Comparison of ENCODE assay signal across 1 cellular context in genomic region chr5:103259705-103260355, GRCh38.
TF ChIP-seq lines count a peak whose summit lies in the region.

No MANE protein-coding gene starts in this region.

TF ChIP-seq in HEK293, 187 proteins besides CTCF, POLR2A, EP300 and RAD21 (continued from another document and continues in another):
- TF ChIP-seq, protein P1, sequence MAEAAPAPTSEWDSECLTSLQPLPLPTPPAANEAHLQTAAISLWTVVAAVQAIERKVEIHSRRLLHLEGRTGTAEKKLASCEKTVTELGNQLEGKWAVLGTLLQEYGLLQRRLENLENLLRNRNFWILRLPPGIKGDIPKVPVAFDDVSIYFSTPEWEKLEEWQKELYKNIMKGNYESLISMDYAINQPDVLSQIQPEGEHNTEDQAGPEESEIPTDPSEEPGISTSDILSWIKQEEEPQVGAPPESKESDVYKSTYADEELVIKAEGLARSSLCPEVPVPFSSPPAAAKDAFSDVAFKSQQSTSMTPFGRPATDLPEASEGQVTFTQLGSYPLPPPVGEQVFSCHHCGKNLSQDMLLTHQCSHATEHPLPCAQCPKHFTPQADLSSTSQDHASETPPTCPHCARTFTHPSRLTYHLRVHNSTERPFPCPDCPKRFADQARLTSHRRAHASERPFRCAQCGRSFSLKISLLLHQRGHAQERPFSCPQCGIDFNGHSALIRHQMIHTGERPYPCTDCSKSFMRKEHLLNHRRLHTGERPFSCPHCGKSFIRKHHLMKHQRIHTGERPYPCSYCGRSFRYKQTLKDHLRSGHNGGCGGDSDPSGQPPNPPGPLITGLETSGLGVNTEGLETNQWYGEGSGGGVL (tag by site-specific recombination; IDR thresholded peaks at IDR 0.05), result 0 out of 2 replicates have a peak, but pooled peaks have one; percentile 41
- no peak for TF ChIP-seq SP7 (tag by site-specific recombination; IDR thresholded peaks at IDR 0.05)
- TF ChIP-seq ZNF768 (tag by site-specific recombination; IDR thresholded peaks at IDR 0.05), result no peak
- peak; percentile 26; the same call in 1 of the 2 replicates for TF ChIP-seq IKZF3 (tag by site-specific recombination; IDR thresholded peaks at IDR 0.05)
- TF ChIP-seq PRDM4 (tag by site-specific recombination; IDR thresholded peaks at IDR 0.05), result peak; percentile 19; the same call in 1 of the 2 replicates
- TF ChIP-seq, protein P2, sequence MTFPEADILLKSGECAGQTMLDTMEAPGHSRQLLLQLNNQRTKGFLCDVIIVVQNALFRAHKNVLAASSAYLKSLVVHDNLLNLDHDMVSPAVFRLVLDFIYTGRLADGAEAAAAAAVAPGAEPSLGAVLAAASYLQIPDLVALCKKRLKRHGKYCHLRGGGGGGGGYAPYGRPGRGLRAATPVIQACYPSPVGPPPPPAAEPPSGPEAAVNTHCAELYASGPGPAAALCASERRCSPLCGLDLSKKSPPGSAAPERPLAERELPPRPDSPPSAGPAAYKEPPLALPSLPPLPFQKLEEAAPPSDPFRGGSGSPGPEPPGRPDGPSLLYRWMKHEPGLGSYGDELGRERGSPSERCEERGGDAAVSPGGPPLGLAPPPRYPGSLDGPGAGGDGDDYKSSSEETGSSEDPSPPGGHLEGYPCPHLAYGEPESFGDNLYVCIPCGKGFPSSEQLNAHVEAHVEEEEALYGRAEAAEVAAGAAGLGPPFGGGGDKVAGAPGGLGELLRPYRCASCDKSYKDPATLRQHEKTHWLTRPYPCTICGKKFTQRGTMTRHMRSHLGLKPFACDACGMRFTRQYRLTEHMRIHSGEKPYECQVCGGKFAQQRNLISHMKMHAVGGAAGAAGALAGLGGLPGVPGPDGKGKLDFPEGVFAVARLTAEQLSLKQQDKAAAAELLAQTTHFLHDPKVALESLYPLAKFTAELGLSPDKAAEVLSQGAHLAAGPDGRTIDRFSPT (tag by site-specific recombination; IDR thresholded peaks at IDR 0.05), result peak; percentile 89
- TF ChIP-seq RBAK (tag by site-specific recombination; IDR thresholded peaks at IDR 0.05), result no peak
- TF ChIP-seq, protein P3, sequence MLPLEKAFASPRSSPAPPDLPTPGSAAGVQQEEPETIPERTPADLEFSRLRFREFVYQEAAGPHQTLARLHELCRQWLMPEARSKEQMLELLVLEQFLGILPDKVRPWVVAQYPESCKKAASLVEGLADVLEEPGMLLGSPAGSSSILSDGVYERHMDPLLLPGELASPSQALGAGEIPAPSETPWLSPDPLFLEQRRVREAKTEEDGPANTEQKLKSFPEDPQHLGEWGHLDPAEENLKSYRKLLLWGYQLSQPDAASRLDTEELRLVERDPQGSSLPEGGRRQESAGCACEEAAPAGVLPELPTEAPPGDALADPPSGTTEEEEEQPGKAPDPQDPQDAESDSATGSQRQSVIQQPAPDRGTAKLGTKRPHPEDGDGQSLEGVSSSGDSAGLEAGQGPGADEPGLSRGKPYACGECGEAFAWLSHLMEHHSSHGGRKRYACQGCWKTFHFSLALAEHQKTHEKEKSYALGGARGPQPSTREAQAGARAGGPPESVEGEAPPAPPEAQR (tag by site-specific recombination; IDR thresholded peaks at IDR 0.05), result no peak
- no peak for TF ChIP-seq ZNF140 (tag by site-specific recombination; IDR thresholded peaks at IDR 0.05)
- 0 out of 2 replicates have a peak, but pooled peaks have one; percentile 1 for TF ChIP-seq ZNF146 (tag by site-specific recombination; IDR thresholded peaks at IDR 0.05)
- TF ChIP-seq ZNF214 (tag by site-specific recombination; IDR thresholded peaks at IDR 0.05; ENCODE audit: borderline replicate concordance), result no peak
- peak; percentile 73; the same call in 1 of the 2 replicates for TF ChIP-seq ZBTB20 (tag by site-specific recombination; IDR thresholded peaks at IDR 0.05)
- no peak for TF ChIP-seq ZNF473 (tag by site-specific recombination; IDR thresholded peaks at IDR 0.05)
- TF ChIP-seq ZNF544 (tag by site-specific recombination; IDR thresholded peaks at IDR 0.05), result no peak
- TF ChIP-seq SCRT1 (tag by site-specific recombination; IDR thresholded peaks at IDR 0.05; ENCODE audit: borderline replicate concordance), result no peak
- no peak for TF ChIP-seq ZNF837 (tag by site-specific recombination; IDR thresholded peaks at IDR 0.05)
- TF ChIP-seq GLI4 (tag by site-specific recombination; IDR thresholded peaks at IDR 0.05), result 0 out of 2 replicates have a peak, but pooled peaks have one; percentile 75
- peak; percentile 52 for TF ChIP-seq PRDM1 (tag by site-specific recombination; IDR thresholded peaks at IDR 0.05)
- TF ChIP-seq, protein P4, sequence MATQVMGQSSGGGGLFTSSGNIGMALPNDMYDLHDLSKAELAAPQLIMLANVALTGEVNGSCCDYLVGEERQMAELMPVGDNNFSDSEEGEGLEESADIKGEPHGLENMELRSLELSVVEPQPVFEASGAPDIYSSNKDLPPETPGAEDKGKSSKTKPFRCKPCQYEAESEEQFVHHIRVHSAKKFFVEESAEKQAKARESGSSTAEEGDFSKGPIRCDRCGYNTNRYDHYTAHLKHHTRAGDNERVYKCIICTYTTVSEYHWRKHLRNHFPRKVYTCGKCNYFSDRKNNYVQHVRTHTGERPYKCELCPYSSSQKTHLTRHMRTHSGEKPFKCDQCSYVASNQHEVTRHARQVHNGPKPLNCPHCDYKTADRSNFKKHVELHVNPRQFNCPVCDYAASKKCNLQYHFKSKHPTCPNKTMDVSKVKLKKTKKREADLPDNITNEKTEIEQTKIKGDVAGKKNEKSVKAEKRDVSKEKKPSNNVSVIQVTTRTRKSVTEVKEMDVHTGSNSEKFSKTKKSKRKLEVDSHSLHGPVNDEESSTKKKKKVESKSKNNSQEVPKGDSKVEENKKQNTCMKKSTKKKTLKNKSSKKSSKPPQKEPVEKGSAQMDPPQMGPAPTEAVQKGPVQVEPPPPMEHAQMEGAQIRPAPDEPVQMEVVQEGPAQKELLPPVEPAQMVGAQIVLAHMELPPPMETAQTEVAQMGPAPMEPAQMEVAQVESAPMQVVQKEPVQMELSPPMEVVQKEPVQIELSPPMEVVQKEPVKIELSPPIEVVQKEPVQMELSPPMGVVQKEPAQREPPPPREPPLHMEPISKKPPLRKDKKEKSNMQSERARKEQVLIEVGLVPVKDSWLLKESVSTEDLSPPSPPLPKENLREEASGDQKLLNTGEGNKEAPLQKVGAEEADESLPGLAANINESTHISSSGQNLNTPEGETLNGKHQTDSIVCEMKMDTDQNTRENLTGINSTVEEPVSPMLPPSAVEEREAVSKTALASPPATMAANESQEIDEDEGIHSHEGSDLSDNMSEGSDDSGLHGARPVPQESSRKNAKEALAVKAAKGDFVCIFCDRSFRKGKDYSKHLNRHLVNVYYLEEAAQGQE (tag by site-specific recombination; IDR thresholded peaks at IDR 0.05), result no peak; the same call in 1 of the 2 replicates
- TF ChIP-seq KLF1 (tag by site-specific recombination; IDR thresholded peaks at IDR 0.05), result no peak
- no peak for TF ChIP-seq ZBTB21 (tag by site-specific recombination; IDR thresholded peaks at IDR 0.05)
- TF ChIP-seq ZNF341 (tag by site-specific recombination; IDR thresholded peaks at IDR 0.05; ENCODE audit: low read depth), result 0 out of 2 replicates have a peak, but pooled peaks have one; percentile 5
- TF ChIP-seq, protein P5, sequence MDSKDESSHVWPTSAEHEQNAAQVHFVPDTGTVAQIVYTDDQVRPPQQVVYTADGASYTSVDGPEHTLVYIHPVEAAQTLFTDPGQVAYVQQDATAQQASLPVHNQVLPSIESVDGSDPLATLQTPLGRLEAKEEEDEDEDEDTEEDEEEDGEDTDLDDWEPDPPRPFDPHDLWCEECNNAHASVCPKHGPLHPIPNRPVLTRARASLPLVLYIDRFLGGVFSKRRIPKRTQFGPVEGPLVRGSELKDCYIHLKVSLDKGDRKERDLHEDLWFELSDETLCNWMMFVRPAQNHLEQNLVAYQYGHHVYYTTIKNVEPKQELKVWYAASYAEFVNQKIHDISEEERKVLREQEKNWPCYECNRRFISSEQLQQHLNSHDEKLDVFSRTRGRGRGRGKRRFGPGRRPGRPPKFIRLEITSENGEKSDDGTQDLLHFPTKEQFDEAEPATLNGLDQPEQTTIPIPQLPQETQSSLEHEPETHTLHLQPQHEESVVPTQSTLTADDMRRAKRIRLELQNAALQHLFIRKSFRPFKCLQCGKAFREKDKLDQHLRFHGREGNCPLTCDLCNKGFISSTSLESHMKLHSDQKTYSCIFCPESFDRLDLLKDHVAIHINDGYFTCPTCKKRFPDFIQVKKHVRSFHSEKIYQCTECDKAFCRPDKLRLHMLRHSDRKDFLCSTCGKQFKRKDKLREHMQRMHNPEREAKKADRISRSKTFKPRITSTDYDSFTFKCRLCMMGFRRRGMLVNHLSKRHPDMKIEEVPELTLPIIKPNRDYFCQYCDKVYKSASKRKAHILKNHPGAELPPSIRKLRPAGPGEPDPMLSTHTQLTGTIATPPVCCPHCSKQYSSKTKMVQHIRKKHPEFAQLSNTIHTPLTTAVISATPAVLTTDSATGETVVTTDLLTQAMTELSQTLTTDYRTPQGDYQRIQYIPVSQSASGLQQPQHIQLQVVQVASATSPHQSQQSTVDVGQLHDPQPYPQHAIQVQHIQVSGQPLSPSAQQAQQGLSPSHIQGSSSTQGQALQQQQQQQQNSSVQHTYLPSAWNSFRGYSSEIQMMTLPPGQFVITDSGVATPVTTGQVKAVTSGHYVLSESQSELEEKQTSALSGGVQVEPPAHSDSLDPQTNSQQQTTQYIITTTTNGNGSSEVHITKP (tag by site-specific recombination; IDR thresholded peaks at IDR 0.05), result peak; percentile 57
- peak; percentile 74 for TF ChIP-seq ZNF501 (tag by site-specific recombination; IDR thresholded peaks at IDR 0.05)
- TF ChIP-seq SCRT2 (tag by site-specific recombination; IDR thresholded peaks at IDR 0.05), result peak; percentile 75
- TF ChIP-seq ZNF335 (tag by site-specific recombination; conservative IDR thresholded peaks at IDR 0.05), result peak; percentile 35; the same call in 1 of the 2 replicates
- no peak for TF ChIP-seq ZNF280D (tag by site-specific recombination; IDR thresholded peaks at IDR 0.05)
- TF ChIP-seq ZNF2 (tag by site-specific recombination; IDR thresholded peaks at IDR 0.05), result 0 out of 2 replicates have a peak, but pooled peaks have one; percentile 9
- no peak for TF ChIP-seq ZNF629 (tag by site-specific recombination; IDR thresholded peaks at IDR 0.05)
- no peak for TF ChIP-seq ZNF624 (tag by site-specific recombination; IDR thresholded peaks at IDR 0.05)
- no peak for TF ChIP-seq GLI2 (tag by site-specific recombination; IDR thresholded peaks at IDR 0.05; ENCODE audit: borderline replicate concordance, low read depth)
- TF ChIP-seq GLIS1 (tag by site-specific recombination; IDR thresholded peaks at IDR 0.05), result peak; percentile 90
- no peak for TF ChIP-seq ZNF211 (tag by site-specific recombination; IDR thresholded peaks at IDR 0.05; ENCODE audit: low read depth)
- no peak for TF ChIP-seq ZBTB10 (tag by site-specific recombination; IDR thresholded peaks at IDR 0.05)
- peak; percentile 35; the same call in 1 of the 2 replicates for TF ChIP-seq ZBTB17 (tag by site-specific recombination; IDR thresholded peaks at IDR 0.05)
